ENCODE assay signal across 24 cellular contexts in genomic region chr20:9920908-9921307, GRCh38.
DNase-seq lines count a peak whose midpoint lies in the region; ATAC-seq, FAIRE-seq and TF ChIP-seq lines count a peak whose summit lies in the region.
"Had no signal": no experiment of that assay in that cellular context is flagged by ENCODE, and none has a peak within 500 bp of the region (broad histone marks: within the 10 kb centered on the region; RNA-seq: fewer than 3 reads in every experiment).

No MANE protein-coding gene starts in this region.

- peak overlapping the region in 1 of 4 donors; percentile 33 for H3K27ac ChIP-seq in pancreas
- H3K27ac ChIP-seq in small intestine (ENCODE audit: low read depth in 1 of 2, low read length in 1 of 2): no peak overlapping the region
- H3K27ac ChIP-seq: BLaER1 treated with 17β-estradiol and CSF1 and Interleukin-3, amounts not matched to agents 10 nM and 100 nM; C4-2B had no signal

- no peaks in the 10 kb centered on the region for H3K4me1 ChIP-seq in pancreas
- H3K4me1 ChIP-seq in small intestine (ENCODE audit: control insufficient read depth in 2 of 2, insufficient read depth in 1 of 2, low read depth in 1 of 2, low read length in 1 of 2): peaks cover 0 to 4% of the 10 kb centered on the region in 2 donors
- H3K4me1 ChIP-seq: Caco-2 had no signal

- H3K4me3 Mint-ChIP-seq in natural killer cell: no peak overlapping the region
- H3K4me3 Mint-ChIP-seq: B cell; CD4-positive, alpha-beta memory T cell; CD8-positive, alpha-beta memory T cell had no signal

- WGBS in pancreas, 2 donors: 23 to 34% methylated on average over 2 of the region's 2 CpGs
- 26 to 57% (median 30%) methylated on average over 2 of the region's 2 CpGs for WGBS in small intestine, 3 donors

- no peaks in the 10 kb centered on the region for H3K9me3 Mint-ChIP-seq in natural killer cell
- H3K9me3 Mint-ChIP-seq: CD8-positive, alpha-beta memory T cell had no signal

- ATAC-seq in left colon (peak; percentile 77), pancreas (peak in 3 of 4 donors; percentile 29 to 78 (median 56)), natural killer cell (no peak), HG02870 (IDR thresholded peaks at IDR 0.05; ENCODE audit: unreplicated experiment) (no peak), GM21737 (IDR thresholded peaks at IDR 0.05; ENCODE audit: unreplicated experiment) (no peak)

- H3K36me3 ChIP-seq in pancreas (no peaks in the 10 kb centered on the region), small intestine (ENCODE audit: control insufficient read depth in 2 of 2, insufficient read depth in 2 of 2, low read length in 2 of 2) (no peaks in the 10 kb centered on the region)
- H3K36me3 ChIP-seq: BLaER1 treated with 17β-estradiol and CSF1 and Interleukin-3, amounts not matched to agents 10 nM and 100 nM had no signal

- intact Hi-C loops in left colon (cut with DNase I, micrococcal nuclease): no loop called here
- intact Hi-C loops in pancreas (cut with DNase I): no loop called here
- intact Hi-C loops in natural killer cell (cut with micrococcal nuclease): no loop called here

- peaks cover 5 to 7% of the 10 kb centered on the region in 2 donors for H3K27me3 Mint-ChIP-seq in natural killer cell (ENCODE audit: low read depth in 2 of 2)

- peak; percentile 25 for DNase-seq in HT-29 (ENCODE audit: low spot score)
- no peak for DNase-seq in left colon
- DNase-seq in pancreas: no peak
- DNase-seq in small intestine: peak; percentile 79
- DNase-seq in natural killer cell: no peak
- no peak for DNase-seq in COLO829 (ENCODE audit: low spot score)
- DNase-seq: 8988T; AML-193; Caco-2; Calu3; CD4-positive, alpha-beta memory T cell; CD8-positive, alpha-beta memory T cell; DMS79 treated with DMSO at 0.1 percent for 48 hours; GF-D8 had no signal

- no peaks in the 10 kb centered on the region for H3K4me1 Mint-ChIP-seq in natural killer cell
- H3K4me1 Mint-ChIP-seq: CD4-positive, alpha-beta memory T cell; CD8-positive, alpha-beta memory T cell had no signal

- no peak overlapping the region for H3K27ac Mint-ChIP-seq in natural killer cell
- H3K27ac Mint-ChIP-seq: B cell; CD4-positive, alpha-beta memory T cell; CD8-positive, alpha-beta memory T cell had no signal

- TF ChIP-seq CTCF in pancreas (IDR thresholded peaks at IDR 0.05): no peak
- TF ChIP-seq CTCF in natural killer cell (IDR thresholded peaks at IDR 0.05): no peak

- H3K9me3 ChIP-seq in pancreas: no peaks in the 10 kb centered on the region
- no peaks in the 10 kb centered on the region for H3K9me3 ChIP-seq in small intestine (ENCODE audit: control insufficient read depth, low read depth)
- H3K9me3 ChIP-seq: BLaER1 treated with 17β-estradiol and CSF1 and Interleukin-3, amounts not matched to agents 10 nM and 100 nM; Caco-2 had no signal

- H3K27me3 ChIP-seq in pancreas: no peaks in the 10 kb centered on the region
- H3K27me3 ChIP-seq in small intestine (ENCODE audit: control insufficient read depth in 2 of 2, insufficient read depth in 2 of 2, low read length in 2 of 2): no peaks in the 10 kb centered on the region
- H3K27me3 ChIP-seq: BLaER1 treated with 17β-estradiol and CSF1 and Interleukin-3, amounts not matched to agents 10 nM and 100 nM had no signal

- no peaks in the 10 kb centered on the region for H3K36me3 Mint-ChIP-seq in natural killer cell
- H3K36me3 Mint-ChIP-seq: CD4-positive, alpha-beta memory T cell; CD8-positive, alpha-beta memory T cell had no signal

- no peak for FAIRE-seq in pancreas (lab: Jason Lieb, UNC)
- peak; percentile 71 for FAIRE-seq in small intestine (lab: Jason Lieb, UNC)
- FAIRE-seq: A204.1, D721Med, G401.6, GM12891, GM19239 had no signal

- H3K4me3 ChIP-seq in pancreas (no peak overlapping the region), small intestine (ENCODE audit: low read depth in 1 of 2, low read length in 2 of 2) (no peak overlapping the region)
- H3K4me3 ChIP-seq: BLaER1 treated with 17β-estradiol and CSF1 and Interleukin-3, amounts not matched to agents 10 nM and 100 nM had no signal

Comparison
In these comparisons a context has a peak if more than half of its experiments do, and no peak if none do; other contexts are left out.
1. DNase-seq: peak in HT-29 (single experiment) and small intestine (single experiment); none in left colon (0 of 2), pancreas (0 of 6), natural killer cell (single experiment) and COLO829 (single experiment).
2. ATAC-seq: peak in left colon (single experiment) and pancreas (3 of 4); none in natural killer cell (0 of 3), HG02870 (single experiment) and GM21737 (single experiment).